Comparison of ENCODE assay signal across 26 cellular contexts in genomic region chr17:34633760-34634159, GRCh38. TPM values are rescaled to one million over a fixed set of nuclear protein-coding genes. Genes with fewer than 3 reads are reported as not detected.
"Had no signal": no experiment of that assay in that cellular context is flagged by ENCODE, and none has a peak within 500 bp of the region (broad histone marks: within the 10 kb centered on the region; RNA-seq: fewer than 3 reads in every experiment).

No MANE protein-coding gene starts in this region.

- H3K27me3 ChIP-seq: testis, vagina had no signal

- H3K36me3 ChIP-seq: stomach, suprapubic skin, thoracic aorta, thyroid gland, tibial artery, tibial nerve, transverse colon, upper lobe of left lung, upper lobe of right lung, uterus, vagina had no signal

- H3K27ac ChIP-seq: stomach, suprapubic skin, testis, thoracic aorta, thyroid gland, tibial artery, tibial nerve, transverse colon, upper lobe of left lung, upper lobe of right lung, uterus, vagina had no signal

- ATAC-seq: stimulated activated effector memory CD8-positive, alpha-beta T cell treated with anti-CD3 and anti-CD28 coated beads, Interleukin-12 subunit alpha, Interleukin-12 subunit beta, amount 100 ng/mL, for 72 hours; stimulated activated memory B cell treated with anti-CD40 and anti-IgM and Interleukin-4, amounts not matched to agents 10 μg/mL and 1 μg/mL and 100 μg/mL, for 72 hours; stimulated activated naive B cell treated with anti-CD40 and anti-IgM and Interleukin-4, amounts not matched to agents 10 μg/mL and 1 μg/mL and 100 μg/mL, for 72 hours; stimulated activated naive CD8-positive, alpha-beta T cell treated with anti-CD3 and anti-CD28 coated beads, Interleukin-15, amount 100 ng/mL, for 72 hours; stimulated activated naive CD8-positive, alpha-beta T cell treated with anti-CD3 and anti-CD28 coated beads, Interleukin-15, Interleukin-2, amounts not matched to agents 100 U/mL and 50 U/mL, for 24 hours had no signal

- H3K4me3 ChIP-seq: stomach, suprapubic skin, testis, thoracic aorta, thyroid gland, tibial artery, tibial nerve, transverse colon, upper lobe of left lung, upper lobe of right lung, uterus, vagina had no signal

- DNase-seq: stimulated activated CD4-positive, alpha-beta T cell treated with anti-CD3 and anti-CD28 coated beads, Interleukin-2, amount 100 ng/mL, for 48 hours; stimulated activated CD4-positive, alpha-beta T cell treated with anti-CD3 and anti-CD28 coated beads, Interleukin-4, amount 100 ng/mL, for 1 hour; stimulated activated CD4-positive, alpha-beta T cell treated with anti-CD3 and anti-CD28 coated beads, Interleukin-4, amount 100 ng/mL, for 24 hours; stimulated activated CD4-positive, alpha-beta T cell treated with anti-CD3 and anti-CD28 coated beads, Interleukin-4, amount 100 ng/mL, for 4 hours; stimulated activated CD8-positive, alpha-beta memory T cell treated with anti-CD3 and anti-CD28 coated beads, Interleukin-4, amount 100 ng/mL, for 48 hours; stimulated activated naive B cell treated with anti-CD40 and anti-IgM and Interleukin-4, amounts not matched to agents 10 μg/mL and 1 μg/mL and 100 μg/mL, for 72 hours; stimulated activated naive CD4-positive, alpha-beta T cell; stimulated activated naive CD4-positive, alpha-beta T cell treated with Interleukin-2 at 50 U/mL for 16 hours; stimulated activated naive CD8-positive, alpha-beta T cell treated with anti-CD3 and anti-CD28 coated beads, Interleukin-15, amount 100 ng/mL, for 72 hours; stimulated activated naive CD8-positive, alpha-beta T cell treated with anti-CD3 and anti-CD28 coated beads, Interleukin-15, Interleukin-2, amounts not matched to agents 100 U/mL and 50 U/mL, for 24 hours; stomach; testis; tibial artery; transverse colon; trophoblast cell; uterus had no signal

- FAIRE-seq: urothelium cell line had no signal

- H3K9me3 ChIP-seq: stomach, suprapubic skin, testis, thoracic aorta, thyroid gland, tibial artery, tibial nerve, transverse colon, upper lobe of left lung, upper lobe of right lung, uterus, vagina had no signal

RNA-seq across cellular contexts. Expression of gene TMEM132E, which starts 54.4 kb away (rescaled TPM):
- total RNA-seq: transverse colon, vagina had no signal
